27 cellular contexts compared by ENCODE assay signal in genomic region chr7:140774371-140774770, GRCh38.
"Had no signal": no experiment of that assay in that cellular context is flagged by ENCODE, and none has a peak within 500 bp of the region (broad histone marks: within the 10 kb centered on the region; RNA-seq: fewer than 3 reads in every experiment).

No MANE protein-coding gene starts in this region.

- H3K4me1 Mint-ChIP-seq: neural progenitor cell had no signal

- H3K27ac Mint-ChIP-seq: nephron, neural progenitor cell, progenitor cell of endocrine pancreas, type B pancreatic cell had no signal

- H3K9me3 ChIP-seq: esophagus muscularis mucosa, gastroesophageal sphincter, heart left ventricle, left lung, right lobe of liver, stomach, tibial artery had no signal

- FAIRE-seq: colon, endothelial cell of umbilical vein, small intestine had no signal

- H3K27me3 ChIP-seq: dorsolateral prefrontal cortex, esophagus muscularis mucosa, foreskin keratinocyte, gastroesophageal sphincter, heart left ventricle, hepatocyte, left lung, neural progenitor cell, right lobe of liver, stomach, tibial artery had no signal

- H3K27ac ChIP-seq: dorsolateral prefrontal cortex, esophagus muscularis mucosa, foreskin keratinocyte, gastroesophageal sphincter, heart left ventricle, hepatocyte, left lung, neural progenitor cell, parathyroid adenoma, right lobe of liver, stomach, tibial artery had no signal

- H3K4me3 ChIP-seq: dorsolateral prefrontal cortex, esophagus muscularis mucosa, gastroesophageal sphincter, heart left ventricle, hepatocyte, left lung, neural progenitor cell, right lobe of liver, stomach, tibial artery had no signal

- H3K9ac ChIP-seq: neural progenitor cell, parathyroid adenoma had no signal

- H3K9me3 Mint-ChIP-seq: nephron, neural progenitor cell, type B pancreatic cell had no signal

- H3K4me1 ChIP-seq: esophagus muscularis mucosa, foreskin keratinocyte, gastroesophageal sphincter, left lung, neural progenitor cell, parathyroid adenoma, right lobe of liver, stomach, tibial artery had no signal

- ATAC-seq: foreskin keratinocyte; gastroesophageal sphincter; heart left ventricle; left cardiac atrium; left lung; naive thymus-derived CD4-positive, alpha-beta T cell; right lobe of liver had no signal

- H3K4me3 Mint-ChIP-seq: naive thymus-derived CD4-positive, alpha-beta T cell; nephron; neural progenitor cell; type B pancreatic cell had no signal

- H3K27me3 Mint-ChIP-seq: naive thymus-derived CD4-positive, alpha-beta T cell; progenitor cell of endocrine pancreas; type B pancreatic cell had no signal

- DNase-seq: dorsolateral prefrontal cortex; effector CD4-positive, alpha-beta T cell; foreskin keratinocyte; heart left ventricle; left cardiac atrium; left lung; mammary epithelial cell; mesendoderm; midbrain; naive thymus-derived CD4-positive, alpha-beta T cell; right lobe of liver; small intestine; stimulated activated CD4-positive, alpha-beta T cell treated with anti-CD3 and anti-CD28 coated beads, Interleukin-15, amount 100 ng/mL, for 24 hours; stimulated activated CD4-positive, alpha-beta T cell treated with anti-CD3 and anti-CD28 coated beads, Interleukin-2, amount 100 ng/mL, for 48 hours; stimulated activated naive CD4-positive, alpha-beta T cell treated with Interleukin-2 at 50 U/mL for 16 hours; stomach; tibial artery had no signal
